ENCODE assay signal across 13 cellular contexts in genomic region chr15:70902105-70902504, GRCh38. TPM values are rescaled to one million over a fixed set of nuclear protein-coding genes. Genes with fewer than 3 reads are reported as not detected.
DNase-seq lines count a peak whose midpoint lies in the region; ATAC-seq lines count a peak whose summit lies in the region.
"Had no signal": no experiment of that assay in that cellular context is flagged by ENCODE, and none has a peak within 500 bp of the region (broad histone marks: within the 10 kb centered on the region; RNA-seq: fewer than 3 reads in every experiment).

No MANE protein-coding gene starts in this region.

- H3K4me3 ChIP-seq in adipocyte (ENCODE audit: low read length), result no peak overlapping the region
- H3K4me3 ChIP-seq: esophagus squamous epithelium, upper lobe of left lung had no signal

- no peaks in the 10 kb centered on the region for H3K36me3 ChIP-seq in adipocyte (ENCODE audit: control insufficient read depth, insufficient read depth, low read length, severe bottlenecking)

- CTCF ChIA-PET in activated naive CD4-positive, alpha-beta T cell treated with anti-CD3 and anti-CD28 coated beads for 36 hours (lab: Charles Lee), result interaction anchor here (0.6 kb wide), 1 partner anchor 842 kb away, joined by 3 read pairs; no protein-coding TSS in a partner anchor

- ATAC-seq in HG02623 (IDR thresholded peaks at IDR 0.05; ENCODE audit: unreplicated experiment), result no peak

- DNase-seq in A172 (ENCODE audit: low spot score) (peak; percentile 42), HK-2 (ENCODE audit: unreplicated experiment) (peak; percentile 12), adipocyte (ENCODE audit: low read depth) (peak; percentile 77), iPS-NIHi7 (ENCODE audit: extremely low spot score) (peak; percentile 29), T-helper 1 cell (no peak), NCI-H1105 treated with DMSO at 0.1 percent for 48 hours (lab: John Stamatoyannopoulos, UW) (no peak)
- no peak for DNase-seq in activated naive CD4-positive, alpha-beta T cell treated with anti-CD3 and anti-CD28 coated beads for 36 hours
- DNase-seq: AML-193, esophagus squamous epithelium, nephron progenitor cell, upper lobe of left lung had no signal

- peaks cover 14% of the 10 kb centered on the region for H3K27me3 Mint-ChIP-seq in activated naive CD4-positive, alpha-beta T cell treated with anti-CD3 and anti-CD28 coated beads for 36 hours (ENCODE audit: low read depth)

- H3K9me3 Mint-ChIP-seq in activated naive CD4-positive, alpha-beta T cell treated with anti-CD3 and anti-CD28 coated beads for 36 hours, result no peaks in the 10 kb centered on the region

- peaks cover 17% of the 10 kb centered on the region for H3K4me1 ChIP-seq in adipocyte (ENCODE audit: control insufficient read depth, insufficient read depth, low read length)

- no peak overlapping the region for H3K27ac Mint-ChIP-seq in activated naive CD4-positive, alpha-beta T cell treated with anti-CD3 and anti-CD28 coated beads for 36 hours
- H3K27ac Mint-ChIP-seq: activated naive CD8-positive, alpha-beta T cell; nephron progenitor cell had no signal

- intact Hi-C loops in activated naive CD4-positive, alpha-beta T cell treated with anti-CD3 and anti-CD28 coated beads for 36 hours (cut with micrococcal nuclease), result no loop called here

- no peaks in the 10 kb centered on the region for H3K4me1 Mint-ChIP-seq in activated naive CD4-positive, alpha-beta T cell treated with anti-CD3 and anti-CD28 coated beads for 36 hours (ENCODE audit: low read depth)
- H3K4me1 Mint-ChIP-seq: nephron progenitor cell had no signal

- no peaks in the 10 kb centered on the region for H3K9me3 ChIP-seq in adipocyte (ENCODE audit: control insufficient read depth, low read length)

- no peak overlapping the region for H3K9ac ChIP-seq in adipocyte (ENCODE audit: low read length)

- no peaks in the 10 kb centered on the region for H3K36me3 Mint-ChIP-seq in activated naive CD4-positive, alpha-beta T cell treated with anti-CD3 and anti-CD28 coated beads for 36 hours (ENCODE audit: low read depth)

- no peaks in the 10 kb centered on the region for H3K27me3 ChIP-seq in adipocyte (replicated peaks; ENCODE audit: control insufficient read depth, insufficient read depth, low read length)
- H3K27me3 ChIP-seq: esophagus squamous epithelium, upper lobe of left lung had no signal

- H3K4me3 Mint-ChIP-seq in activated naive CD4-positive, alpha-beta T cell treated with anti-CD3 and anti-CD28 coated beads for 36 hours, result no peak overlapping the region
- H3K4me3 Mint-ChIP-seq: activated naive CD8-positive, alpha-beta T cell; nephron progenitor cell had no signal

RNA-seq across cellular contexts. Expression of gene LRRC49, which starts 9.5 kb away (rescaled TPM):
- 14.2 and 16.4 TPM in 2 replicates for total RNA-seq in A172 (2014; rRNA removed; shearing (Covaris generic))
- not detected for total RNA-seq in activated naive CD4-positive, alpha-beta T cell treated with anti-CD3 and anti-CD28 coated beads for 36 hours

RNA-seq across cellular contexts. Expression of gene THAP10, which starts 9.9 kb away (rescaled TPM):
- total RNA-seq in A172 (2014; rRNA removed; shearing (Covaris generic)), result 4.5 and 11.0 TPM in 2 replicates
- not detected for total RNA-seq in activated naive CD4-positive, alpha-beta T cell treated with anti-CD3 and anti-CD28 coated beads for 36 hours

RNA-seq across cellular contexts. Expression of gene LARP6, which starts 48.1 kb away (rescaled TPM):
- 45.4 and 63.4 TPM in 2 replicates for total RNA-seq in A172 (2014; rRNA removed; shearing (Covaris generic))
- not detected for total RNA-seq in activated naive CD4-positive, alpha-beta T cell treated with anti-CD3 and anti-CD28 coated beads for 36 hours

Comparison
In these comparisons a context has a peak if more than half of its experiments do, and no peak if none do; other contexts are left out.
1. DNase-seq: peak in A172 (single experiment), HK-2 (single experiment), adipocyte (single experiment) and iPS-NIHi7 (single experiment); none in T-helper 1 cell (0 of 5), activated naive CD4-positive, alpha-beta T cell treated with anti-CD3 and anti-CD28 coated beads for 36 hours (single experiment) and NCI-H1105 treated with DMSO at 0.1 percent for 48 hours (single experiment).
2. RNA of gene LRRC49, which starts 9.5 kb away (total RNA-seq): 14.2 to 16.4 TPM in A172; not detected in activated naive CD4-positive, alpha-beta T cell treated with anti-CD3 and anti-CD28 coated beads for 36 hours; every median in the first group is over 10 times any median in the second.
3. RNA of gene LARP6, which starts 48.1 kb away (total RNA-seq): 45.4 to 63.4 TPM in A172; not detected in activated naive CD4-positive, alpha-beta T cell treated with anti-CD3 and anti-CD28 coated beads for 36 hours; every median in the first group is over 10 times any median in the second.